18 cellular contexts compared by ENCODE assay signal in the genomic region with DNA sequence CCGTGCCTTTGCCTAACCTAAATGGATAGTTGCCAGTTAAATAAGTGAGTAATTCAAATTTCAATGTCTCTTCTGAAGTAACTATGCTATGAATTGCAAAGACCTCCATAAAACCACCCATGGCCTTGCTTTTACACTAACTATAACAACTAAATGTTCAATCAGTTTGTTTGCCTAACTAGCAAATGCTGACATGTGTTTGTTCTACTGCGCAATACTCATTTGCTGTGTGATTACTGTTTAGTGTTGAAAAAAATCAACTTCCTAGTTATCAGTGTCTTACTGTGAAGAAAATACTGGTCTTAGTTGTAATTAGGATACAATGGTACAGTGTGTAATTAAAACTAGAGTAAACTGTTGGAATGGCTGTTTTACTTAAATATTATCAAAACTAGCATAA. TPM values are rescaled to one million over a fixed set of nuclear protein-coding genes. Genes with fewer than 3 reads are reported as not detected.
DNase-seq lines count a peak whose midpoint lies in the region; ATAC-seq and TF ChIP-seq lines count a peak whose summit lies in the region.
"Had no signal": no experiment of that assay in that cellular context is flagged by ENCODE, and none has a peak within 500 bp of the region (broad histone marks: within the 10 kb centered on the region; RNA-seq: fewer than 3 reads in every experiment).

No MANE protein-coding gene starts in this region.

- peak; percentile 18 for DNase-seq in HuH-7 (ENCODE audit: low spot score)
- DNase-seq in NCI-H69 (lab: John Stamatoyannopoulos, UW): peak; percentile 31
- DNase-seq in left lobe of liver (ENCODE audit: low spot score): no peak
- DNase-seq in mucosa of descending colon: no peak
- DNase-seq in stimulated activated naive CD4-positive, alpha-beta T cell treated with Interleukin-2 at 50 U/mL for 16 hours (lab: John Stamatoyannopoulos, UW): no peak
- DNase-seq in T-helper 17 cell: no peak
- DNase-seq: 8988T; CD8-positive, alpha-beta memory T cell; COR-L47; DMS 273 treated with DMSO at 0.1 percent for 48 hours; DMS53; DND-41; EL; H9 had no signal

- H3K9me3 ChIP-seq in mucosa of descending colon: no peaks in the 10 kb centered on the region
- H3K9me3 ChIP-seq in T-helper 17 cell (ENCODE audit: control insufficient read depth, low read length, poor library complexity, severe bottlenecking): no peaks in the 10 kb centered on the region
- H3K9me3 ChIP-seq: BLaER1 treated with 17β-estradiol and CSF1 and Interleukin-3, amounts not matched to agents 10 nM and 100 nM had no signal

- peaks cover 13% of the 10 kb centered on the region for H3K4me1 Mint-ChIP-seq in T-helper 17 cell
- H3K4me1 Mint-ChIP-seq: B cell had no signal

- H3K27ac Mint-ChIP-seq in T-helper 17 cell: no peak overlapping the region
- H3K27ac Mint-ChIP-seq: B cell, H9 had no signal

- intact Hi-C loops in mucosa of descending colon (cut with DNase I, micrococcal nuclease): no loop called here

- ATAC-seq in left lobe of liver (peak; percentile 87), mucosa of descending colon (peak; percentile 21), T-helper 17 cell (no peak), SK-N-SH treated with all-trans-retinoic acid at 6 μM for 48 hours (no peak)
- ATAC-seq: GM12878 had no signal

- H3K4me1 ChIP-seq in mucosa of descending colon (ENCODE audit: low read depth): no peaks in the 10 kb centered on the region
- H3K4me1 ChIP-seq: BLaER1 treated with 17β-estradiol and CSF1 and Interleukin-3, amounts not matched to agents 10 nM and 100 nM had no signal

- no peak overlapping the region for H3K4me3 Mint-ChIP-seq in T-helper 17 cell
- H3K4me3 Mint-ChIP-seq: B cell; CD8-positive, alpha-beta memory T cell; H9 had no signal

- H3K36me3 ChIP-seq in mucosa of descending colon (ENCODE audit: low read depth): no peaks in the 10 kb centered on the region

- H3K4me3 ChIP-seq in mucosa of descending colon: no peak overlapping the region
- H3K4me3 ChIP-seq: BLaER1 treated with 17β-estradiol and CSF1 and Interleukin-3, amounts not matched to agents 10 nM and 100 nM; GM12878 had no signal

- peaks cover 8% of the 10 kb centered on the region for H3K36me3 Mint-ChIP-seq in T-helper 17 cell (ENCODE audit: low read depth)

- TF ChIP-seq CTCF in mucosa of descending colon (IDR thresholded peaks at IDR 0.05): no peak

- no peaks in the 10 kb centered on the region for H3K27me3 Mint-ChIP-seq in T-helper 17 cell
- H3K27me3 Mint-ChIP-seq: B cell; CD8-positive, alpha-beta memory T cell had no signal

TF ChIP-seq in SK-N-SH treated with all-trans-retinoic acid at 6 μM for 48 hours, 23 proteins besides CTCF, POLR2A, EP300 and RAD21:
- TF ChIP-seq ESRRG (CRISPR knock-in tag; IDR thresholded peaks at IDR 0.05) (no peak), ZFP30 (CRISPR knock-in tag; IDR thresholded peaks at IDR 0.05) (no peak), TOX (CRISPR knock-in tag; IDR thresholded peaks at IDR 0.05; ENCODE audit: borderline replicate concordance) (no peak), CSDC2 (CRISPR knock-in tag; IDR thresholded peaks at IDR 0.05) (no peak), ZNF565 (CRISPR knock-in tag; conservative IDR thresholded peaks at IDR 0.05; ENCODE audit: low read depth) (no peak), ZNF8 (CRISPR knock-in tag; IDR thresholded peaks at IDR 0.05) (no peak), SNAI2 (CRISPR knock-in tag; IDR thresholded peaks at IDR 0.05) (no peak)

RNA-seq across cellular contexts. Expression of a gene that starts 47.3 kb away (rescaled TPM):
- total RNA-seq in left lobe of liver (12.5 TPM), mucosa of descending colon (10 to 100 TPM; 30.1 to 40.5 (median 37.9) TPM), T-helper 17 cell (10 to 100 TPM; 13.2 to 16.3 TPM)

Comparison
In these comparisons a context has a peak if more than half of its experiments do, and no peak if none do; other contexts are left out.
1. DNase-seq: peak in HuH-7 (single experiment) and NCI-H69 (single experiment); none in left lobe of liver (single experiment), mucosa of descending colon (0 of 3), stimulated activated naive CD4-positive, alpha-beta T cell treated with Interleukin-2 at 50 U/mL for 16 hours (single experiment) and T-helper 17 cell (0 of 3).
2. ATAC-seq: peak in left lobe of liver (single experiment) and mucosa of descending colon (single experiment); none in T-helper 17 cell (single experiment) and SK-N-SH treated with all-trans-retinoic acid at 6 μM for 48 hours (single experiment).